ENCODE assay signal across 12 cellular contexts in genomic region chr4:153296424-153296823, GRCh38. TPM values are rescaled to one million over a fixed set of nuclear protein-coding genes. Genes with fewer than 3 reads are reported as not detected.
A peak's percentile ranks its signal among the peaks of the same experiment; 100 is the strongest.
DNase-seq lines count a peak whose midpoint lies in the region; TF ChIP-seq lines count a peak whose summit lies in the region.
"Had no signal": no experiment of that assay in that cellular context is flagged by ENCODE, and none has a peak within 500 bp of the region (broad histone marks: within the 10 kb centered on the region; RNA-seq: fewer than 3 reads in every experiment).

No MANE protein-coding gene starts in this region.

- H3K27me3 ChIP-seq in AG04450 (ENCODE audit: control insufficient read depth, insufficient read depth, low read length) (no peaks in the 10 kb centered on the region), esophagus muscularis mucosa (no peaks in the 10 kb centered on the region), neuronal stem cell (ENCODE audit: control insufficient read depth in 3 of 3, insufficient read depth in 3 of 3, low read depth in 1 of 3, low read length in 3 of 3) (no peaks in the 10 kb centered on the region)

- CTCF ChIA-PET in AG04450 (lab: Charles Lee), result interaction anchor here (1.1 to 2.6 kb wide), 5 partner anchors 10 to 347 kb away, joined by 3 to 11 read pairs (median 4); no protein-coding TSS in a partner anchor

- H3K4me1 ChIP-seq in esophagus muscularis mucosa (peaks cover 21 to 40% (median 24%) of the 10 kb centered on the region in 4 donors), neuronal stem cell (ENCODE audit: control insufficient read depth in 2 of 2, insufficient read depth in 1 of 2, low read depth in 1 of 2, low read length in 2 of 2) (peaks cover 0 to 5% of the 10 kb centered on the region in 2 donors)

- H3K4me2 ChIP-seq in neuronal stem cell (ENCODE audit: insufficient read depth, low read length, poor library complexity, severe bottlenecking), result no peak overlapping the region

- no peak for TF ChIP-seq POLR2A in esophagus muscularis mucosa (IDR thresholded peaks at IDR 0.05; ENCODE audit: low read depth)

- no peak overlapping the region for H4K8ac ChIP-seq in neuronal stem cell (ENCODE audit: low read depth, low read length)

- H2AFZ ChIP-seq in neuronal stem cell (ENCODE audit: low read length), result no peak overlapping the region

- peak overlapping the region; percentile 58 for H3K27ac ChIP-seq in AG04450 (ENCODE audit: low read depth, low read length)
- peak overlapping the region in 1 of 4 donors; percentile 4 for H3K27ac ChIP-seq in esophagus muscularis mucosa (replicated peaks in 1 of 4)
- no peak overlapping the region for H3K27ac ChIP-seq in neuronal stem cell (replicated peaks; ENCODE audit: low read length)

- H2BK5ac ChIP-seq in neuronal stem cell (ENCODE audit: low read length), result no peak overlapping the region

- H3K9me3 ChIP-seq in AG04450 (ENCODE audit: control insufficient read depth, insufficient read depth, low read length) (peaks cover 17% of the 10 kb centered on the region), esophagus muscularis mucosa (peaks cover 0 to 9% (median 3%) of the 10 kb centered on the region in 4 donors), neuronal stem cell (replicated peaks in 1 of 2; ENCODE audit: control insufficient read depth in 2 of 2, insufficient read depth in 1 of 2, low read depth in 1 of 2, low read length in 2 of 2) (peaks cover 19 to 75% of the 10 kb centered on the region in 2 donors)

- H3K23ac ChIP-seq in neuronal stem cell (ENCODE audit: low read depth, low read length, poor library complexity), result no peak overlapping the region

- no peak overlapping the region for H3K14ac ChIP-seq in neuronal stem cell (ENCODE audit: low read length)

- DNase-seq in AG04450 (ENCODE audit: low read depth, low spot score) (peak; percentile 76), esophagus muscularis mucosa (ENCODE audit: extremely low spot score) (peak; percentile 77), neuronal stem cell (ENCODE audit: low spot score) (no peak), DMS114 treated with DMSO at 0.1 percent for 48 hours (lab: John Stamatoyannopoulos, UW; ENCODE audit: unreplicated experiment) (no peak), T-helper 2 cell (no peak), NCI-H1694 treated with DMSO at 0.1 percent for 48 hours (lab: John Stamatoyannopoulos, UW) (no peak)
- DNase-seq in stimulated activated CD4-positive, alpha-beta T cell treated with anti-CD3 and anti-CD28 coated beads, Interleukin-4, amount 100 ng/mL, for 24 hours, result no peak
- DNase-seq: activated CD4-positive, alpha-beta T cell treated with anti-CD3 and anti-CD28 coated beads for 48 hours; SHP77 treated with DMSO at 0.1 percent for 48 hours; stimulated activated CD4-positive, alpha-beta T cell treated with anti-CD3 and anti-CD28 coated beads, Interleukin-15, amount 100 ng/mL, for 24 hours; stimulated activated naive CD4-positive, alpha-beta T cell treated with Interleukin-2 at 50 U/mL for 16 hours had no signal

- TF ChIP-seq RAD21 in Ishikawa (IDR thresholded peaks at IDR 0.05; ENCODE audit: low read depth), result no peak

- H3K18ac ChIP-seq in neuronal stem cell (ENCODE audit: low read length), result peak overlapping the region; percentile 39

- H3K4ac ChIP-seq in neuronal stem cell (ENCODE audit: low read length), result no peak overlapping the region

- 30% methylated on average over 4 of the region's 4 CpGs for WGBS in esophagus muscularis mucosa
- no CpG with 5 or more reads among the region's 4 CpGs for WGBS in neuronal stem cell (ENCODE audit: extremely low coverage in 2 of 2, insufficient read length in 2 of 2, insufficient replicate concordance in 1 of 2), 2 donors

- no peak overlapping the region for H4K91ac ChIP-seq in neuronal stem cell (ENCODE audit: low read depth, low read length, poor library complexity)

- intact Hi-C loops in esophagus muscularis mucosa (cut with DNase I), result no loop called here

- no peak overlapping the region for H3K9ac ChIP-seq in neuronal stem cell (ENCODE audit: low read depth, low read length, poor library complexity)

- H2BK12ac ChIP-seq in neuronal stem cell (ENCODE audit: low read length), result no peak overlapping the region

- POLR2A ChIA-PET in AG04450 (lab: Yijun Ruan, JAX), result interaction anchor here (0.7 kb wide), 1 partner anchor 151 kb away, joined by 3 read pairs; no protein-coding TSS in a partner anchor

- no peak overlapping the region for H2AK5ac ChIP-seq in neuronal stem cell (ENCODE audit: low read depth, low read length)

- H2BK120ac ChIP-seq in neuronal stem cell (ENCODE audit: low read depth, low read length), result no peak overlapping the region

- no peak overlapping the region for H2BK15ac ChIP-seq in neuronal stem cell (ENCODE audit: low read length)

- H3K36me3 ChIP-seq in esophagus muscularis mucosa (peaks cover 4 to 48% (median 27%) of the 10 kb centered on the region in 4 donors), neuronal stem cell (replicated peaks in 1 of 2; ENCODE audit: control insufficient read depth in 2 of 2, insufficient read depth in 2 of 2, low read length in 2 of 2) (peaks cover 41 to 100% of the 10 kb centered on the region in 2 donors)

- TF ChIP-seq CTCF in AG04450 (IDR thresholded peaks at IDR 0.05; ENCODE audit: low read depth, low read length) (no peak), esophagus muscularis mucosa (IDR thresholded peaks at IDR 0.05) (no peak)

- H3K79me1 ChIP-seq in neuronal stem cell (ENCODE audit: low read depth, low read length), result no peaks in the 10 kb centered on the region

- TF ChIP-seq EP300 in Ishikawa (IDR thresholded peaks at IDR 0.05; ENCODE audit: borderline replicate concordance) (no peak), esophagus muscularis mucosa (IDR thresholded peaks at IDR 0.05) (no peak)

- H3K4me3 ChIP-seq in AG04450 (ENCODE audit: low read depth, low read length) (0 out of 2 replicates have a peak overlapping the region, but pooled peaks have one; percentile 11), esophagus muscularis mucosa (no peak overlapping the region), neuronal stem cell (ENCODE audit: low read length in 2 of 2) (no peak overlapping the region)

TF ChIP-seq in Ishikawa, 13 proteins besides CTCF, POLR2A, EP300 and RAD21:
- TF ChIP-seq EGR1 (IDR thresholded peaks at IDR 0.05), result no peak
- no peak for TF ChIP-seq CREB1 (IDR thresholded peaks at IDR 0.05; ENCODE audit: low read depth)
- 0 out of 2 replicates have a peak, but pooled peaks have one; percentile 12 for TF ChIP-seq TCF12 (IDR thresholded peaks at IDR 0.05; ENCODE audit: low read depth)
- no peak for TF ChIP-seq FOXM1 (IDR thresholded peaks at IDR 0.05; ENCODE audit: borderline replicate concordance, low read depth)
- TF ChIP-seq, protein P1, sequence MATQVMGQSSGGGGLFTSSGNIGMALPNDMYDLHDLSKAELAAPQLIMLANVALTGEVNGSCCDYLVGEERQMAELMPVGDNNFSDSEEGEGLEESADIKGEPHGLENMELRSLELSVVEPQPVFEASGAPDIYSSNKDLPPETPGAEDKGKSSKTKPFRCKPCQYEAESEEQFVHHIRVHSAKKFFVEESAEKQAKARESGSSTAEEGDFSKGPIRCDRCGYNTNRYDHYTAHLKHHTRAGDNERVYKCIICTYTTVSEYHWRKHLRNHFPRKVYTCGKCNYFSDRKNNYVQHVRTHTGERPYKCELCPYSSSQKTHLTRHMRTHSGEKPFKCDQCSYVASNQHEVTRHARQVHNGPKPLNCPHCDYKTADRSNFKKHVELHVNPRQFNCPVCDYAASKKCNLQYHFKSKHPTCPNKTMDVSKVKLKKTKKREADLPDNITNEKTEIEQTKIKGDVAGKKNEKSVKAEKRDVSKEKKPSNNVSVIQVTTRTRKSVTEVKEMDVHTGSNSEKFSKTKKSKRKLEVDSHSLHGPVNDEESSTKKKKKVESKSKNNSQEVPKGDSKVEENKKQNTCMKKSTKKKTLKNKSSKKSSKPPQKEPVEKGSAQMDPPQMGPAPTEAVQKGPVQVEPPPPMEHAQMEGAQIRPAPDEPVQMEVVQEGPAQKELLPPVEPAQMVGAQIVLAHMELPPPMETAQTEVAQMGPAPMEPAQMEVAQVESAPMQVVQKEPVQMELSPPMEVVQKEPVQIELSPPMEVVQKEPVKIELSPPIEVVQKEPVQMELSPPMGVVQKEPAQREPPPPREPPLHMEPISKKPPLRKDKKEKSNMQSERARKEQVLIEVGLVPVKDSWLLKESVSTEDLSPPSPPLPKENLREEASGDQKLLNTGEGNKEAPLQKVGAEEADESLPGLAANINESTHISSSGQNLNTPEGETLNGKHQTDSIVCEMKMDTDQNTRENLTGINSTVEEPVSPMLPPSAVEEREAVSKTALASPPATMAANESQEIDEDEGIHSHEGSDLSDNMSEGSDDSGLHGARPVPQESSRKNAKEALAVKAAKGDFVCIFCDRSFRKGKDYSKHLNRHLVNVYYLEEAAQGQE (IDR thresholded peaks at IDR 0.05; ENCODE audit: low read depth), result no peak
- TF ChIP-seq MAX (IDR thresholded peaks at IDR 0.05), result peak; percentile 29; the same call in 1 of the 2 replicates
- no peak for TF ChIP-seq ZBTB7A (IDR thresholded peaks at IDR 0.05; ENCODE audit: low read depth)
- TF ChIP-seq TEAD4 (IDR thresholded peaks at IDR 0.05), result 0 out of 2 replicates have a peak, but pooled peaks have one; percentile 44
- no peak for TF ChIP-seq TAF1 (IDR thresholded peaks at IDR 0.05; ENCODE audit: low read depth)
- TF ChIP-seq NFIC (IDR thresholded peaks at IDR 0.05), result no peak

RNA-seq across cellular contexts. Expression of gene MND1, which starts 48.1 kb away (rescaled TPM):
- 0.97 and 2.2 TPM in 2 replicates for polyA plus RNA-seq in AG04450 (2011; rRNA removed)
- polyA minus RNA-seq in AG04450 (2011; rRNA and poly(A)+ RNA removed), result 0.46 and 1.3 TPM in 2 replicates
- total RNA-seq in esophagus muscularis mucosa, result under 1 TPM in 1 of 4 donors, not detected in 3; 0.99 TPM
- 45.7 TPM for polyA plus RNA-seq in neuronal stem cell (2013, experiment 1 of 2)
- polyA plus RNA-seq in neuronal stem cell (2013, experiment 2 of 2), result 51.7 TPM

Comparison
In these comparisons a context has a peak if more than half of its experiments do, and no peak if none do; other contexts are left out.
1. DNase-seq: peak in AG04450 (single experiment) and esophagus muscularis mucosa (single experiment); none in neuronal stem cell (single experiment), stimulated activated CD4-positive, alpha-beta T cell treated with anti-CD3 and anti-CD28 coated beads, Interleukin-4, amount 100 ng/mL, for 24 hours (single experiment), DMS114 treated with DMSO at 0.1 percent for 48 hours (single experiment), T-helper 2 cell (0 of 5) and NCI-H1694 treated with DMSO at 0.1 percent for 48 hours (single experiment).